ENCODE assay signal across 13 cellular contexts in genomic region chr12:115336506-115336905, GRCh38.
"Had no signal": no experiment of that assay in that cellular context is flagged by ENCODE, and none has a peak within 500 bp of the region (broad histone marks: within the 10 kb centered on the region; RNA-seq: fewer than 3 reads in every experiment).

No MANE protein-coding gene starts in this region.

- H3K9me3 ChIP-seq: mucosa of descending colon, ovary, right lobe of liver, stomach had no signal

- H3K27ac ChIP-seq: ovary, right lobe of liver, skin epidermis, stomach had no signal

- H3K27me3 ChIP-seq: ovary, right lobe of liver, stomach had no signal

- H3K4me1 ChIP-seq: right lobe of liver had no signal

- ATAC-seq: esophagus mucosa; mucosa of descending colon; naive thymus-derived CD8-positive, alpha-beta T cell; right lobe of liver had no signal

- DNase-seq: effector memory CD4-positive, alpha-beta T cell; immature natural killer cell; mammary epithelial cell; mucosa of descending colon; naive thymus-derived CD8-positive, alpha-beta T cell; ovary; right lobe of liver; stimulated activated CD4-positive, alpha-beta T cell treated with anti-CD3 and anti-CD28 coated beads, Interleukin-12 subunit alpha, Interleukin-12 subunit beta, amount 100 ng/mL, for 4 hours; stimulated activated naive CD4-positive, alpha-beta T cell; stomach; trophoblast cell had no signal

- H3K4me3 ChIP-seq: mucosa of descending colon, ovary, right lobe of liver, skin epidermis, stomach had no signal

- H3K36me3 ChIP-seq: ovary, right lobe of liver, stomach had no signal
